ENCODE assay signal across 8 cellular contexts in the genomic region with DNA sequence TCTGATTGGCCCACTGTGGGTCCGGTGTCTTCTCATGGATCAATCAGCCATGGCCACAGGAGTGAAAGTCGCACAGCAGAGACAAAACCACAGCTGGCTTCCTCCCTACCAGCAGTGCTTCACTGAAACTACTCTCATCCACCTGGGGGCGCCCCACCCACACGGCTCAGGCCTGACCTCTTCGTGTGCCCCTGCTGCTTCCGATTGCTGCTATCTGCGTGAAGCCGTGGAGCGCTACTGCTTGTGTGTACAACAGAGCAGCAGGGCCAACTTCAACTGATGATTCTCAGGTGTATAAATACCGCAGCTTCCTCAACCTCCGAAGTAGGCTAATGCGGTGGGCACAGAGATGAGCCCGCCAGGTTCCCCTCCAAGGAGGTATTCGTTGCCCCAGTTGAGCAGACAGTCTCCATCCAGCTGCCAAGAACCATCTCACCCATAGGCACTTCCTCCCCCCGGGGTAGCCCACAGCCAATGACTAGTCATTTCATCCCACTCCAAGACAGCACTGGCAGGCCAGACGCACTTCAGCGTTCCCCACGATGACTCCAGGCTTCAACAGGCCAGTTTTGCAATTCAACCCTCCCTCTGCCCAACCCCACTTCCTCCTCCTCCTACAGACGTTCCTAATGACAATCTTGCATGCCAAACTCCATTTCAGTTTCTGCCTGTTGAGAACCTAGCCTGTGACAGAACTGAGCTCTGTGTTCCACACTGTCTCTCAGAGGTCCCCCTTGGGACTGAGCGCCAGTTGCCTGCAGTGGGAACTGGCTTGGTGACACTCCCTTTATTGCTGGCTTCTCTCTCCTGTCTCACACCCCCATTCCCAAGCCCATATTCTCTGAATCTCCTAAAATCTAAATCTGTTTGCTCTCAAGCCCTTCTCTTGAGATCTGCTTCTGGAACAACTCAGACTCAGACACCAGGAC. TPM values are rescaled to one million over a fixed set of nuclear protein-coding genes. Genes with fewer than 3 reads are reported as not detected.
A peak's percentile ranks its signal among the peaks of the same experiment; 100 is the strongest.
DNase-seq lines count a peak whose midpoint lies in the region; ATAC-seq and TF ChIP-seq lines count a peak whose summit lies in the region.

No MANE protein-coding gene starts in this region.

- CTCF ChIA-PET in AG04449 (lab: Yijun Ruan, JAX), result interaction anchor here (0.6 kb wide), 1 partner anchor 390 kb away, joined by 3 read pairs; no protein-coding TSS in a partner anchor

- peaks cover 0 to 4% (median 0%) of the 10 kb centered on the region in 4 donors for H3K4me1 ChIP-seq in right lobe of liver

- TF ChIP-seq CTCF in AG04449 (IDR thresholded peaks at IDR 0.05; ENCODE audit: insufficient read depth, low read length, missing control alignments), result no peak
- TF ChIP-seq CTCF in right lobe of liver (IDR thresholded peaks at IDR 0.05), result no peak

- DNase-seq in AG04449 (ENCODE audit: low read depth, low spot score) (peak; percentile 29), HT1080 (ENCODE audit: low read depth) (peak; percentile 3), amniotic epithelial cell (ENCODE audit: low read depth) (peak; percentile 75), right lobe of liver (peak in 1 of 3 donors; percentile 29), NCI-H1694 treated with DMSO at 0.1 percent for 48 hours (lab: John Stamatoyannopoulos, UW) (no peak)
- peak; percentile 49 for DNase-seq in T-helper 2 cell treated with Interferon-gamma antibody and Interleukin-4, amounts not matched to agents 5 μg/mL and 100 μg/mL, for 36 hours (ENCODE audit: low spot score)
- peak; percentile 54 to 62 for DNase-seq in stimulated activated CD8-positive, alpha-beta memory T cell treated with anti-CD3 and anti-CD28 coated beads, Interleukin-2, amount 100 ng/mL, for 48 hours (ENCODE audit: low read depth in 2 of 2)

- H3K4me1 Mint-ChIP-seq in T-helper 2 cell treated with Interferon-gamma antibody and Interleukin-4, amounts not matched to agents 5 μg/mL and 100 μg/mL, for 36 hours (ENCODE audit: low read depth), result peaks cover 14% of the 10 kb centered on the region

- 30% methylated on average over 7 of the region's 20 CpGs for WGBS in right lobe of liver (ENCODE audit: insufficient coverage, low coverage, low lambda C conversion rate, missing lambda C conversion rate)

- no peaks in the 10 kb centered on the region for H3K9me3 ChIP-seq in right lobe of liver

- H3K27ac ChIP-seq in right lobe of liver, result no peak overlapping the region

- H3K27me3 ChIP-seq in right lobe of liver, result no peaks in the 10 kb centered on the region

- ATAC-seq in GM18868 (IDR thresholded peaks at IDR 0.05; ENCODE audit: unreplicated experiment), result peak; percentile 77
- ATAC-seq in right lobe of liver, result peak; percentile 33 to 61 (median 53)

- no peaks in the 10 kb centered on the region for H3K36me3 ChIP-seq in right lobe of liver

- intact Hi-C loops in right lobe of liver (cut with DNase I), result no loop called here

- H3K36me3 Mint-ChIP-seq in T-helper 2 cell treated with Interferon-gamma antibody and Interleukin-4, amounts not matched to agents 5 μg/mL and 100 μg/mL, for 36 hours (ENCODE audit: low read depth), result peaks cover 3% of the 10 kb centered on the region

- H3K9me3 Mint-ChIP-seq in T-helper 2 cell treated with Interferon-gamma antibody and Interleukin-4, amounts not matched to agents 5 μg/mL and 100 μg/mL, for 36 hours, result peaks cover 3% of the 10 kb centered on the region

- H3K4me3 ChIP-seq in AG04449 (ENCODE audit: low read depth, low read length) (no peak overlapping the region), right lobe of liver (no peak overlapping the region)

- peak overlapping the region; percentile 55 for H3K4me3 Mint-ChIP-seq in T-helper 2 cell treated with Interferon-gamma antibody and Interleukin-4, amounts not matched to agents 5 μg/mL and 100 μg/mL, for 36 hours

- H3K27ac Mint-ChIP-seq in T-helper 2 cell treated with Interferon-gamma antibody and Interleukin-4, amounts not matched to agents 5 μg/mL and 100 μg/mL, for 36 hours, result peak overlapping the region; percentile 20

- peaks cover 12% of the 10 kb centered on the region for H3K27me3 Mint-ChIP-seq in T-helper 2 cell treated with Interferon-gamma antibody and Interleukin-4, amounts not matched to agents 5 μg/mL and 100 μg/mL, for 36 hours (ENCODE audit: low read depth)

- no peak for TF ChIP-seq POLR2A in right lobe of liver (IDR thresholded peaks at IDR 0.05)

- POLR2A ChIA-PET in AG04449 (lab: Yijun Ruan, JAX), result no interaction called here

RNA-seq across cellular contexts. Expression of a gene that starts 41.3 kb away (rescaled TPM):
- 35.6 and 36.4 TPM in 2 replicates for total RNA-seq in HT1080 (2014; rRNA removed; shearing (Covaris generic))
- 105 and 120 TPM in 2 replicates for polyA plus RNA-seq in HT1080 (2015; cell fraction: cytosol; rRNA removed)
- 178 and 218 TPM in 2 replicates for polyA plus RNA-seq in HT1080 (2015; cell fraction: nucleus; rRNA removed)
- total RNA-seq in right lobe of liver, result 10 to 100 TPM; 44.0 to 63.1 (median 54.0) TPM
